In the genomic region with DNA sequence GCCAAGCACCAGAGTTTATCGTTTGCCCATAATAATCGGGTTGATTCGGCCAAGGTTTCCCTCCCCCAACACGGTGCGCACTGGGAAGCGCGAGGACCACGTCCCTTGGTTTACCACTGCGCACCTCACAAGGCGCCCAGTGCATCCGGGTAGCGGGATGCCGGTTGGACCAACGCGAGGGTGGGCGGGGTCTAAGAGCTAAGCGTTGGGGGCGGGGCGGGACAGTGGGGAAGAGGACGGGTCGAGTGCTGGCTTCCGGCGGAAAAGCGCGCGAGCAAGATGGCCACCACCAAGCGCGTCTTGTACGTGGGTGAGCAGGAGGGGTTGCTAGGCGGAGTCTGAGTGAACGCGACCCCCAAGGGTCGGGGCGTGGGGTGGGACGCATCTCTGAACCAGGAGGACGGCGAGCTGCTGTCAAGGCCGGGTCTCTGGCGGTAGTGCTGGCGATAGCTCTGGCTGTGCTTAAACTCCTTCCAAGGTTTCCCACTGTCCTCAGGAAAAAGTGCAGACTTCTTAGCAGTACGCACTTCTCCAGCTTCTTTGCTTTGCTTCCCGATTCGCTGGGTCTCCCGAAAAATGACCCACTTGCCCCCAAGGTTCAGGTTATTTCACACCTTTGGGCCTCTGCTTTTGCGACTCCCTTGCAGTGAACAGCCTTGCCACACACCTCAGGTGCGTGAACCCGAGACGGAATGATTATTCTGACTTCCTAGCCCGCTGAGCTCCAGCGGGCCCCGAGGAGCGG, we compare ENCODE assay signal across 1 cellular context.
TF ChIP-seq lines count a peak whose summit lies in the region.

PPIE (plus strand) TSS at position 261 of the 745 bp plus-strand sequence; CDS start at position 280, 19 bp downstream.

TF ChIP-seq in HepG2, 621 proteins besides CTCF, POLR2A, EP300 and RAD21 (continued from another document and continues in another):
- TF ChIP-seq ZFP37 (CRISPR knock-in tag; IDR thresholded peaks at IDR 0.05; ENCODE audit: borderline replicate concordance) (no peak), ZFP62 (CRISPR knock-in tag; IDR thresholded peaks at IDR 0.05) (no peak), MAX (IDR thresholded peaks at IDR 0.05) (0 out of 2 replicates have a peak, but pooled peaks have one; percentile 27), TCF12 (IDR thresholded peaks at IDR 0.05) (no peak), TCF12 (CRISPR knock-in tag; IDR thresholded peaks at IDR 0.05) (no peak), PAWR (CRISPR knock-in tag; IDR thresholded peaks at IDR 0.05; ENCODE audit: borderline replicate concordance) (no peak), ZNF800 (CRISPR knock-in tag; IDR thresholded peaks at IDR 0.05) (no peak), NAIF1 (CRISPR knock-in tag; IDR thresholded peaks at IDR 0.05; ENCODE audit: borderline replicate concordance) (no peak), SAP130 (CRISPR knock-in tag; IDR thresholded peaks at IDR 0.05; ENCODE audit: low read depth) (0 out of 2 replicates have a peak, but pooled peaks have one; percentile 9), WIZ (CRISPR knock-in tag; IDR thresholded peaks at IDR 0.05) (no peak), ZNF883 (CRISPR knock-in tag; IDR thresholded peaks at IDR 0.05; ENCODE audit: not compliant biosample characterization) (no peak), MBNL3 (CRISPR knock-in tag; conservative IDR thresholded peaks at IDR 0.05) (no peak), POLR2G (IDR thresholded peaks at IDR 0.05; ENCODE audit: low read depth, low read length) (peak; percentile 61), TAF1 (CRISPR knock-in tag; IDR thresholded peaks at IDR 0.05) (peak; percentile 57), BATF2 (CRISPR knock-in tag; IDR thresholded peaks at IDR 0.05) (no peak), REST (IDR thresholded peaks at IDR 0.05; ENCODE audit: borderline replicate concordance in 1 of 2, low read depth in 1 of 2, low read length in 2 of 2) (no peak), ZNF607 (CRISPR knock-in tag; IDR thresholded peaks at IDR 0.05; ENCODE audit: borderline replicate concordance) (no peak), YY1 (IDR thresholded peaks at IDR 0.05; ENCODE audit: insufficient read depth, insufficient replicate concordance, low read depth, low read length) (peak; percentile 88), ZBTB38 (CRISPR knock-in tag; IDR thresholded peaks at IDR 0.05) (peak; percentile 70; the same call in 1 of the 2 replicates), GABPA (IDR thresholded peaks at IDR 0.05; ENCODE audit: low read depth, low read length) (peak; percentile 71), GABPA (CRISPR knock-in tag; IDR thresholded peaks at IDR 0.05; ENCODE audit: low read depth) (peak; percentile 84), YEATS4 (CRISPR knock-in tag; IDR thresholded peaks at IDR 0.05; ENCODE audit: borderline replicate concordance) (0 out of 2 replicates have a peak, but pooled peaks have one; percentile 15), ZNF687 (CRISPR knock-in tag; IDR thresholded peaks at IDR 0.05) (peak; percentile 52; the same call in 1 of the 2 replicates), ZNF124 (CRISPR knock-in tag; IDR thresholded peaks at IDR 0.05) (no peak), HNRNPLL (IDR thresholded peaks at IDR 0.05; ENCODE audit: low read depth, low read length, poor library complexity, severe bottlenecking) (no peak)
- TF ChIP-seq, protein P1, sequence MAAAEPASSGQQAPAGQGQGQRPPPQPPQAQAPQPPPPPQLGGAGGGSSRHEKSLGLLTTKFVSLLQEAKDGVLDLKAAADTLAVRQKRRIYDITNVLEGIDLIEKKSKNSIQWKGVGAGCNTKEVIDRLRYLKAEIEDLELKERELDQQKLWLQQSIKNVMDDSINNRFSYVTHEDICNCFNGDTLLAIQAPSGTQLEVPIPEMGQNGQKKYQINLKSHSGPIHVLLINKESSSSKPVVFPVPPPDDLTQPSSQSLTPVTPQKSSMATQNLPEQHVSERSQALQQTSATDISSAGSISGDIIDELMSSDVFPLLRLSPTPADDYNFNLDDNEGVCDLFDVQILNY (CRISPR knock-in tag; conservative IDR thresholded peaks at IDR 0.05) = no peak
- TF ChIP-seq, protein P2, sequence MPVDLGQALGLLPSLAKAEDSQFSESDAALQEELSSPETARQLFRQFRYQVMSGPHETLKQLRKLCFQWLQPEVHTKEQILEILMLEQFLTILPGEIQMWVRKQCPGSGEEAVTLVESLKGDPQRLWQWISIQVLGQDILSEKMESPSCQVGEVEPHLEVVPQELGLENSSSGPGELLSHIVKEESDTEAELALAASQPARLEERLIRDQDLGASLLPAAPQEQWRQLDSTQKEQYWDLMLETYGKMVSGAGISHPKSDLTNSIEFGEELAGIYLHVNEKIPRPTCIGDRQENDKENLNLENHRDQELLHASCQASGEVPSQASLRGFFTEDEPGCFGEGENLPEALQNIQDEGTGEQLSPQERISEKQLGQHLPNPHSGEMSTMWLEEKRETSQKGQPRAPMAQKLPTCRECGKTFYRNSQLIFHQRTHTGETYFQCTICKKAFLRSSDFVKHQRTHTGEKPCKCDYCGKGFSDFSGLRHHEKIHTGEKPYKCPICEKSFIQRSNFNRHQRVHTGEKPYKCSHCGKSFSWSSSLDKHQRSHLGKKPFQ (CRISPR knock-in tag; IDR thresholded peaks at IDR 0.05; ENCODE audit: insufficient replicate concordance) = no peak
- TF ChIP-seq, protein P3, sequence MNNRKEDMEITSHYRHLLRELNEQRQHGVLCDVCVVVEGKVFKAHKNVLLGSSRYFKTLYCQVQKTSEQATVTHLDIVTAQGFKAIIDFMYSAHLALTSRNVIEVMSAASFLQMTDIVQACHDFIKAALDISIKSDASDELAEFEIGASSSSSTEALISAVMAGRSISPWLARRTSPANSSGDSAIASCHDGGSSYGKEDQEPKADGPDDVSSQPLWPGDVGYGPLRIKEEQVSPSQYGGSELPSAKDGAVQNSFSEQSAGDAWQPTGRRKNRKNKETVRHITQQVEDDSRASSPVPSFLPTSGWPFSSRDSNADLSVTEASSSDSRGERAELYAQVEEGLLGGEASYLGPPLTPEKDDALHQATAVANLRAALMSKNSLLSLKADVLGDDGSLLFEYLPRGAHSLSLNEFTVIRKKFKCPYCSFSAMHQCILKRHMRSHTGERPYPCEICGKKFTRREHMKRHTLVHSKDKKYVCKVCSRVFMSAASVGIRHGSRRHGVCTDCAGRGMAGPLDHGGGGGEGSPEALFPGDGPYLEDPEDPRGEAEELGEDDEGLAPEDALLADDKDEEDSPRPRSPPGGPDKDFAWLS (CRISPR knock-in tag; IDR thresholded peaks at IDR 0.05; ENCODE audit: borderline replicate concordance) = no peak
- TF ChIP-seq, protein P4, sequence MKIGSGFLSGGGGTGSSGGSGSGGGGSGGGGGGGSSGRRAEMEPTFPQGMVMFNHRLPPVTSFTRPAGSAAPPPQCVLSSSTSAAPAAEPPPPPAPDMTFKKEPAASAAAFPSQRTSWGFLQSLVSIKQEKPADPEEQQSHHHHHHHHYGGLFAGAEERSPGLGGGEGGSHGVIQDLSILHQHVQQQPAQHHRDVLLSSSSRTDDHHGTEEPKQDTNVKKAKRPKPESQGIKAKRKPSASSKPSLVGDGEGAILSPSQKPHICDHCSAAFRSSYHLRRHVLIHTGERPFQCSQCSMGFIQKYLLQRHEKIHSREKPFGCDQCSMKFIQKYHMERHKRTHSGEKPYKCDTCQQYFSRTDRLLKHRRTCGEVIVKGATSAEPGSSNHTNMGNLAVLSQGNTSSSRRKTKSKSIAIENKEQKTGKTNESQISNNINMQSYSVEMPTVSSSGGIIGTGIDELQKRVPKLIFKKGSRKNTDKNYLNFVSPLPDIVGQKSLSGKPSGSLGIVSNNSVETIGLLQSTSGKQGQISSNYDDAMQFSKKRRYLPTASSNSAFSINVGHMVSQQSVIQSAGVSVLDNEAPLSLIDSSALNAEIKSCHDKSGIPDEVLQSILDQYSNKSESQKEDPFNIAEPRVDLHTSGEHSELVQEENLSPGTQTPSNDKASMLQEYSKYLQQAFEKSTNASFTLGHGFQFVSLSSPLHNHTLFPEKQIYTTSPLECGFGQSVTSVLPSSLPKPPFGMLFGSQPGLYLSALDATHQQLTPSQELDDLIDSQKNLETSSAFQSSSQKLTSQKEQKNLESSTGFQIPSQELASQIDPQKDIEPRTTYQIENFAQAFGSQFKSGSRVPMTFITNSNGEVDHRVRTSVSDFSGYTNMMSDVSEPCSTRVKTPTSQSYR (CRISPR knock-in tag; IDR thresholded peaks at IDR 0.05; ENCODE audit: borderline replicate concordance) = 0 out of 2 replicates have a peak, but pooled peaks have one; percentile 31
- TF ChIP-seq, protein P5, sequence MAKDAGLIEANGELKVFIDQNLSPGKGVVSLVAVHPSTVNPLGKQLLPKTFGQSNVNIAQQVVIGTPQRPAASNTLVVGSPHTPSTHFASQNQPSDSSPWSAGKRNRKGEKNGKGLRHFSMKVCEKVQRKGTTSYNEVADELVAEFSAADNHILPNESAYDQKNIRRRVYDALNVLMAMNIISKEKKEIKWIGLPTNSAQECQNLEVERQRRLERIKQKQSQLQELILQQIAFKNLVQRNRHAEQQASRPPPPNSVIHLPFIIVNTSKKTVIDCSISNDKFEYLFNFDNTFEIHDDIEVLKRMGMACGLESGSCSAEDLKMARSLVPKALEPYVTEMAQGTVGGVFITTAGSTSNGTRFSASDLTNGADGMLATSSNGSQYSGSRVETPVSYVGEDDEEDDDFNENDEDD (CRISPR knock-in tag; IDR thresholded peaks at IDR 0.05; ENCODE audit: borderline replicate concordance) = 0 out of 2 replicates have a peak, but pooled peaks have one; percentile 25
